In the genomic region with DNA sequence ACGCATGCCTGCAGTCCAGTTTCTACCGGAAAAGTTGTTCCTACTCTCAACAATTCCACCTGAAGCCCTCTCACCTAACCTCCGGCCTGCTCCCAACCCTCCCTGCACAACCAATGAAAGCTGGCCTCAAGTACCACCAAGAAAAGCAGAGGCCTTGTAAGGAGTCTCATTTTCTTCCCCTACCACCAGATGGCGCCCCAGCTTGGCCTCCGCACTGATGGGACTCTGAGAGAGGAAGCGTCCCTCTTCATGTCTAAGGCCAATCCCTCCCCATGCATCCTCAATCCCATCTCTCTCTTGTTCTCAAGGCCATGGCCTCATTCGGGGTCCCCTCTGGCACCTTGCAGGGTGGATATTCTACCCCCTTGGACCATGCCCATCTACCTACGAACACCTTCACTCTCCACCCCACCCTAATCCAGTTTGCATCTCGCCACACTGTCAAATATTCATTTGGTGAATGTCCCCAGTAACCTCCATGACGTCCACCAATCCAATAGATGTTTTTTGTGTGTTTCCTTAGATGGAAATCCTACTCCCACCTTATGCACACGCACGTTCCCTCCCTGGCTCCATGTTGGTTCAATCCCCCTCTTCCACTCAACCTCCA, we compare ENCODE assay signal across 8 cellular contexts.
DNase-seq lines count a peak whose midpoint lies in the region; ATAC-seq, FAIRE-seq and TF ChIP-seq lines count a peak whose summit lies in the region.

No MANE protein-coding gene starts in this region.

- no peak overlapping the region for H3K4me3 Mint-ChIP-seq in activated T-helper 17 cell treated with anti-CD3 and anti-CD28 coated beads, Interleukin-2, amount 50 U/mL, for 72 hours

- FAIRE-seq in small intestine (lab: Jason Lieb, UNC): no peak

- WGBS in GM23248 (ENCODE audit: low coverage in 1 of 2, low lambda C conversion rate in 2 of 2, missing lambda C conversion rate in 2 of 2), 2 experiments: 66 to 68% methylated on average over 12 of the region's 12 CpGs
- WGBS in small intestine, 3 donors: 58 to 64% (median 60%) methylated on average over 12 of the region's 12 CpGs

- no peak overlapping the region for H3K27ac ChIP-seq in GM23248
- no peak overlapping the region for H3K27ac ChIP-seq in cardiac muscle cell
- no peak overlapping the region for H3K27ac ChIP-seq in small intestine (ENCODE audit: low read depth in 1 of 2, low read length in 1 of 2)

- POLR2A ChIA-PET in AG04449 (lab: Yijun Ruan, JAX): no interaction called here

- H3K27me3 Mint-ChIP-seq in activated T-helper 17 cell treated with anti-CD3 and anti-CD28 coated beads, Interleukin-2, amount 50 U/mL, for 72 hours: peaks cover 28% of the 10 kb centered on the region

- H3K27ac Mint-ChIP-seq in activated T-helper 17 cell treated with anti-CD3 and anti-CD28 coated beads, Interleukin-2, amount 50 U/mL, for 72 hours: no peak overlapping the region

- H3K4me1 Mint-ChIP-seq in activated T-helper 17 cell treated with anti-CD3 and anti-CD28 coated beads, Interleukin-2, amount 50 U/mL, for 72 hours: no peaks in the 10 kb centered on the region

- no peaks in the 10 kb centered on the region for H3F3A ChIP-seq in GM23248 (ENCODE audit: insufficient read depth)

- no peaks in the 10 kb centered on the region for H3K9me3 ChIP-seq in GM23248 (ENCODE audit: low read depth)
- H3K9me3 ChIP-seq in cardiac muscle cell (ENCODE audit: low read depth): no peaks in the 10 kb centered on the region
- no peaks in the 10 kb centered on the region for H3K9me3 ChIP-seq in small intestine (ENCODE audit: control insufficient read depth, low read depth)

- H3K27me3 ChIP-seq in GM23248 (replicated peaks; ENCODE audit: insufficient read depth): peaks cover 6% of the 10 kb centered on the region; the same call in 1 of the 2 replicates
- H3K27me3 ChIP-seq in cardiac muscle cell: peaks cover 12% of the 10 kb centered on the region
- no peaks in the 10 kb centered on the region for H3K27me3 ChIP-seq in small intestine (ENCODE audit: control insufficient read depth in 2 of 2, insufficient read depth in 2 of 2, low read length in 2 of 2)

- TF ChIP-seq CTCF in AG04449 (IDR thresholded peaks at IDR 0.05; ENCODE audit: insufficient read depth, low read length, missing control alignments) (peak; percentile 72), cardiac muscle cell (IDR thresholded peaks at IDR 0.05; ENCODE audit: low read depth, low read length) (peak; percentile 50)

- H3K79me2 ChIP-seq in GM23248 (ENCODE audit: insufficient read depth): no peaks in the 10 kb centered on the region

- no peaks in the 10 kb centered on the region for H3K9me2 ChIP-seq in GM23248 (ENCODE audit: insufficient read depth)

- H3K36me3 Mint-ChIP-seq in activated T-helper 17 cell treated with anti-CD3 and anti-CD28 coated beads, Interleukin-2, amount 50 U/mL, for 72 hours (ENCODE audit: low read depth): no peaks in the 10 kb centered on the region

- in situ Hi-C loops in GM23248 (cut with MboI): no loop called here

- H3K4me3 ChIP-seq in AG04449 (ENCODE audit: low read depth, low read length) (no peak overlapping the region), GM23248 (no peak overlapping the region), cardiac muscle cell (no peak overlapping the region), small intestine (ENCODE audit: low read depth in 1 of 2, low read length in 2 of 2) (no peak overlapping the region)

- no peak overlapping the region for H3K9ac ChIP-seq in GM23248

- no peaks in the 10 kb centered on the region for H3K9me3 Mint-ChIP-seq in activated T-helper 17 cell treated with anti-CD3 and anti-CD28 coated beads, Interleukin-2, amount 50 U/mL, for 72 hours

- peak; percentile 53 for ATAC-seq in activated T-helper 17 cell treated with anti-CD3 and anti-CD28 coated beads, Interleukin-2, amount 50 U/mL, for 72 hours (replicated peaks)
- ATAC-seq in GM21786 (IDR thresholded peaks at IDR 0.05; ENCODE audit: unreplicated experiment) (no peak), HG02759 (IDR thresholded peaks at IDR 0.05; ENCODE audit: unreplicated experiment) (no peak)

- H4K20me1 ChIP-seq in GM23248 (ENCODE audit: insufficient read depth): no peaks in the 10 kb centered on the region

- H3K4me2 ChIP-seq in GM23248 (ENCODE audit: unreplicated experiment): no peak overlapping the region

- H2AFZ ChIP-seq in GM23248: no peak overlapping the region

- H3K36me3 ChIP-seq in GM23248 (ENCODE audit: low read depth) (no peaks in the 10 kb centered on the region), cardiac muscle cell (no peaks in the 10 kb centered on the region), small intestine (ENCODE audit: control insufficient read depth in 2 of 2, insufficient read depth in 2 of 2, low read length in 2 of 2) (no peaks in the 10 kb centered on the region)

- CTCF ChIA-PET in AG04449 (lab: Yijun Ruan, JAX): interaction anchor here (1.3 to 2.2 kb wide), 4 partner anchors 9 to 1440 kb away, joined by 4 to 26 read pairs (median 6); no protein-coding TSS in a partner anchor

- DNase-seq in AG04449 (ENCODE audit: low read depth, low spot score) (no peak), GM23248 (peak; percentile 54), RKO (ENCODE audit: low spot score) (peak; percentile 16), cardiac muscle cell (ENCODE audit: low read depth in 1 of 2, low spot score in 1 of 2) (peak; percentile 50 to 58), small intestine (peak; percentile 50)

- H3K4me1 ChIP-seq in GM23248 (ENCODE audit: insufficient read depth): no peaks in the 10 kb centered on the region
- H3K4me1 ChIP-seq in cardiac muscle cell (ENCODE audit: low read depth): peaks cover 12% of the 10 kb centered on the region
- no peaks in the 10 kb centered on the region for H3K4me1 ChIP-seq in small intestine (ENCODE audit: control insufficient read depth in 2 of 2, insufficient read depth in 1 of 2, low read depth in 1 of 2, low read length in 1 of 2)
